ENCODE assay signal across 26 cellular contexts in genomic region chr3:28485164-28485563, GRCh38.
"Had no signal": no experiment of that assay in that cellular context is flagged by ENCODE, and none has a peak within 500 bp of the region (broad histone marks: within the 10 kb centered on the region; RNA-seq: fewer than 3 reads in every experiment).

No MANE protein-coding gene starts in this region.

- H3K27ac ChIP-seq: colonic mucosa, coronary artery, dorsolateral prefrontal cortex, epithelial cell of prostate, esophagus muscularis mucosa, esophagus squamous epithelium, foreskin keratinocyte, gastrocnemius medialis, gastroesophageal sphincter, heart left ventricle, heart right ventricle, hepatocyte had no signal

- H3K4me1 Mint-ChIP-seq: endodermal cell had no signal

- H3K36me3 ChIP-seq: colonic mucosa, esophagus muscularis mucosa, esophagus squamous epithelium, gastrocnemius medialis had no signal

- DNase-seq: colonic mucosa; cortex of kidney; dermis blood vessel endothelial cell; dorsolateral prefrontal cortex; effector CD4-positive, alpha-beta T cell; effector CD8-positive, alpha-beta T cell; effector memory CD4-positive, alpha-beta T cell; effector memory CD8-positive, alpha-beta T cell; endodermal cell; erythroblast; esophagus squamous epithelium; foreskin fibroblast; foreskin keratinocyte; foreskin melanocyte; gastrocnemius medialis; glutamatergic neuron; head of caudate nucleus; heart left ventricle; heart right ventricle had no signal

- H3K4me1 ChIP-seq: colonic mucosa, esophagus muscularis mucosa, esophagus squamous epithelium, foreskin keratinocyte, gastrocnemius medialis, gastroesophageal sphincter, heart left ventricle, heart right ventricle had no signal

- H2AFZ ChIP-seq: hepatocyte had no signal

- H3K4me3 ChIP-seq: colonic mucosa, coronary artery, dorsolateral prefrontal cortex, esophagus muscularis mucosa, esophagus squamous epithelium, gastrocnemius medialis, gastroesophageal sphincter, heart left ventricle, heart right ventricle, hepatocyte had no signal

- H3K9me3 Mint-ChIP-seq: endodermal cell had no signal

- ATAC-seq: effector memory CD8-positive, alpha-beta T cell; esophagus mucosa; foreskin keratinocyte; gastrocnemius medialis; gastroesophageal sphincter; heart left ventricle; heart right ventricle had no signal

- H3K9me3 ChIP-seq: colonic mucosa, esophagus squamous epithelium, gastrocnemius medialis had no signal

- H3K79me2 ChIP-seq: hepatocyte had no signal

- H3K27ac Mint-ChIP-seq: dendritic cell treated with granulocyte-macrophage colony-stimulating factor and Interleukin-4, amounts not matched to agents 40 ng/mL and 50 ng/mL, for 4 days; effector memory CD8-positive, alpha-beta T cell; endodermal cell had no signal

- H3K27me3 Mint-ChIP-seq: dendritic cell treated with granulocyte-macrophage colony-stimulating factor and Interleukin-4, amounts not matched to agents 40 ng/mL and 50 ng/mL, for 4 days had no signal

- H3K4me2 ChIP-seq: hepatocyte had no signal

- H3K4me3 Mint-ChIP-seq: dendritic cell treated with granulocyte-macrophage colony-stimulating factor and Interleukin-4, amounts not matched to agents 40 ng/mL and 50 ng/mL, for 4 days; effector memory CD8-positive, alpha-beta T cell; endodermal cell had no signal

- H3K27me3 ChIP-seq: colonic mucosa, dorsolateral prefrontal cortex, esophagus muscularis mucosa, esophagus squamous epithelium, foreskin keratinocyte, gastrocnemius medialis, gastroesophageal sphincter, heart left ventricle, heart right ventricle, hepatocyte had no signal
